ENCODE assay signal across 9 cellular contexts in the genomic region with DNA sequence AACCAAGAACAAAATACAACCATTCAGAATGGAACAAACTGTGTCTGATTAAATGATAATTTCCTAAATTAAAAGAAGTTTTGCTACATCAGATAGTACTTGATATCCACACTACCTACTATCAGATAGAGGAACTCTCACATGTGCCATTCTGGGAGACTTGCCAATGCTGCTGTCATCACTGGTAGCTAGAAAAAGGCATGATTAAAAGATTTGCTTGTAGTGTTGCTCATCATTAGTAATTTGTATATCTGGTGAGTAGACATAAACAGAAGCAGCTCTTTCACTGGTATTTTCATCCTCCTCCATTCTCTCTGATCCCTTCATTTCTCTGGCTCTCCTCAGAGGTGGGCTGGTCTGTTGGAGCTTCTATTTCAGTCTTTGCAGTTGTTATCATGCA.
DNase-seq lines count a peak whose midpoint lies in the region; ATAC-seq and TF ChIP-seq lines count a peak whose summit lies in the region.
"Had no signal": no experiment of that assay in that cellular context is flagged by ENCODE, and none has a peak within 500 bp of the region (broad histone marks: within the 10 kb centered on the region; RNA-seq: fewer than 3 reads in every experiment).

No MANE protein-coding gene starts in this region.

- H3K27ac ChIP-seq in brain microvascular endothelial cell, result no peak overlapping the region
- H3K27ac ChIP-seq: HL-60 had no signal

- no peak overlapping the region for H3K4me3 Mint-ChIP-seq in nephron

- peaks cover 3% of the 10 kb centered on the region for H3K9me3 Mint-ChIP-seq in nephron

- no peaks in the 10 kb centered on the region for H3K27me3 ChIP-seq in brain microvascular endothelial cell (replicated peaks)

- TF ChIP-seq CTCF in brain microvascular endothelial cell (IDR thresholded peaks at IDR 0.05; ENCODE audit: low read depth, low read length, missing control alignments) (no peak), nephron (IDR thresholded peaks at IDR 0.05; ENCODE audit: unreplicated experiment in 3 of 3) (no peak)

- DNase-seq in DMS53 treated with DMSO at 0.1 percent for 48 hours (lab: John Stamatoyannopoulos, UW; ENCODE audit: unreplicated experiment) (peak; percentile 29), MV-4-11 (lab: John Stamatoyannopoulos, UW) (peak; percentile 50), brain microvascular endothelial cell (peak; percentile 91)
- no peak for DNase-seq in stimulated activated CD4-positive, alpha-beta T cell treated with anti-CD3 and anti-CD28 coated beads, Interleukin-1b, Interleukin-23, amount 100 ng/mL, for 48 hours
- DNase-seq in activated CD4-positive, alpha-beta T cell treated with anti-CD3 and anti-CD28 coated beads for 1 hour, result no peak

- peaks cover 24% of the 10 kb centered on the region for H3K4me1 Mint-ChIP-seq in nephron

- H3K36me3 ChIP-seq in brain microvascular endothelial cell (replicated peaks), result no peaks in the 10 kb centered on the region

- H3K36me3 Mint-ChIP-seq in nephron (ENCODE audit: low read depth), result no peaks in the 10 kb centered on the region

- ATAC-seq in GM18858 (IDR thresholded peaks at IDR 0.05; ENCODE audit: unreplicated experiment) (no peak), HG02970 (IDR thresholded peaks at IDR 0.05; ENCODE audit: low FRiP score, unreplicated experiment) (no peak)

- H3K4me3 ChIP-seq in brain microvascular endothelial cell (ENCODE audit: low read depth, low read length), result no peak overlapping the region

- H3K27ac Mint-ChIP-seq in nephron, result peak overlapping the region; percentile 50 to 80 (median 74)

- in situ Hi-C loops in brain microvascular endothelial cell (cut with HindIII; ENCODE audit: low pct_ligation_motif_present, low sequenced_read_pairs), result no loop called here

- H3K27me3 Mint-ChIP-seq in nephron (ENCODE audit: low read depth), result no peaks in the 10 kb centered on the region

Comparison
In these comparisons a context has a peak if more than half of its experiments do, and no peak if none do; other contexts are left out.
1. DNase-seq: peak in DMS53 treated with DMSO at 0.1 percent for 48 hours (single experiment), MV-4-11 (single experiment) and brain microvascular endothelial cell (single experiment); none in stimulated activated CD4-positive, alpha-beta T cell treated with anti-CD3 and anti-CD28 coated beads, Interleukin-1b, Interleukin-23, amount 100 ng/mL, for 48 hours (single experiment) and activated CD4-positive, alpha-beta T cell treated with anti-CD3 and anti-CD28 coated beads for 1 hour (single experiment).